Comparison of ENCODE assay signal across 10 cellular contexts in the genomic region with DNA sequence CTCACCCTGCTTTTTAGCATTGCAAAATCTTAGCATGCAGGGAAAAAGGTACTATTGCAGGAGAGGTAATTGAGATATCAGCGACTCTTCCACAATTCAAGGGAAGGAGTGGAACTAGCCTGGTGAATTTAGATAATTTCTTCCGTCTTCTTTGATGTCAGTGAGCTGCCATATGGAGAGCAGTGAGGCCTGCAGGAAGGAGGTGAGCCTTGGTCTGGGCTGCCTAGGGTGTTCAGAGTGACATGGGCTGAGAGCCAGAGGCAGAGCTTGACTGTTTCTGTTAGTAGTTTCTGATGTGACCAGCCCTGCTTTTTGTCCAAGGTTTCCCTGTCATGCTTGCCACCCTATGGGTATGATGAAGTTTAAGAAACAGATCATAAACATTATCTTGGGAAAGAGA. TPM values are rescaled to one million over a fixed set of nuclear protein-coding genes. Genes with fewer than 3 reads are reported as not detected.
DNase-seq lines count a peak whose midpoint lies in the region; ATAC-seq and TF ChIP-seq lines count a peak whose summit lies in the region.
"Had no signal": no experiment of that assay in that cellular context is flagged by ENCODE, and none has a peak within 500 bp of the region (broad histone marks: within the 10 kb centered on the region; RNA-seq: fewer than 3 reads in every experiment).

No MANE protein-coding gene starts in this region.

- no peak for TF ChIP-seq POLR2A in erythroblast (IDR thresholded peaks at IDR 0.05; ENCODE audit: low read length)
- no peak for TF ChIP-seq POLR2A in stomach (IDR thresholded peaks at IDR 0.05)

- WGBS in stomach, 5 donors, result 17 to 28% (median 22%) methylated on average over 2 of the region's 2 CpGs

- no peak for TF ChIP-seq CTCF in stomach (IDR thresholded peaks at IDR 0.05)

- intact Hi-C loops in stomach (cut with DNase I; ENCODE audit: low total_unique reads), result no loop called here

- no peaks in the 10 kb centered on the region for H3K27me3 ChIP-seq in stomach
- H3K27me3 ChIP-seq: tibial nerve had no signal

- H3K4me3 ChIP-seq in stomach, result no peak overlapping the region
- H3K4me3 ChIP-seq: tibial nerve had no signal

- peaks cover 3% of the 10 kb centered on the region for H3K36me3 Mint-ChIP-seq in IgD-negative memory B cell

- peak overlapping the region; percentile 22 to 92 (median 27) for H3K27ac Mint-ChIP-seq in IgD-negative memory B cell

- H3K4me3 Mint-ChIP-seq in IgD-negative memory B cell, result peak overlapping the region in 2 of 4 donors; percentile 76 to 77

- no peaks in the 10 kb centered on the region for H3K9me3 ChIP-seq in stomach
- H3K9me3 ChIP-seq: tibial nerve had no signal

- H3K4me1 Mint-ChIP-seq in IgD-negative memory B cell, result peaks cover 21 to 35% (median 27%) of the 10 kb centered on the region in 3 donors

- no peaks in the 10 kb centered on the region for H3K36me3 ChIP-seq in stomach
- H3K36me3 ChIP-seq: tibial nerve had no signal

- no peaks in the 10 kb centered on the region for H3K27me3 Mint-ChIP-seq in IgD-negative memory B cell

- peak; percentile 22 for DNase-seq in activated CD4-positive, alpha-beta T cell treated with anti-CD3 and anti-CD28 coated beads for 48 hours
- no peak for DNase-seq in activated CD4-positive, alpha-beta T cell treated with anti-CD3 and anti-CD28 coated beads for 1 hour
- DNase-seq in erythroblast (lab: John Stamatoyannopoulos, UW), result peak; percentile 42 to 47
- DNase-seq in stomach, result peak; percentile 46
- no peak for DNase-seq in NCI-H226
- no peak for DNase-seq in effector CD4-positive, alpha-beta T cell
- DNase-seq: nucleus accumbens had no signal

- H3K9me3 Mint-ChIP-seq in IgD-negative memory B cell, result no peaks in the 10 kb centered on the region

- H3K27ac ChIP-seq in stomach, result peak overlapping the region in 4 of 5 donors; percentile 9 to 74 (median 34)
- H3K27ac ChIP-seq: tibial nerve had no signal

- ATAC-seq in HG02642 (IDR thresholded peaks at IDR 0.05; ENCODE audit: poor library complexity, unreplicated experiment), result no peak

- peaks cover 27 to 79% (median 50%) of the 10 kb centered on the region in 4 donors for H3K4me1 ChIP-seq in stomach

- no peak for TF ChIP-seq EP300 in stomach (IDR thresholded peaks at IDR 0.05)

RNA-seq across cellular contexts. Expression of gene KAT6B, which starts 28.6 kb away (rescaled TPM):
- polyA plus RNA-seq in IgD-negative memory B cell (27.1 TPM), stomach (1 to 10 TPM; 3.7 to 9.5 (median 7.2) TPM)
- 100 to 1,000 TPM in 1 of 5 donors, 10 to 100 TPM in 4; 23.2 to 109 (median 71.0) TPM for total RNA-seq in stomach

Comparison
In these comparisons a context has a peak if more than half of its experiments do, and no peak if none do; other contexts are left out.
1. DNase-seq: peak in activated CD4-positive, alpha-beta T cell treated with anti-CD3 and anti-CD28 coated beads for 48 hours (single experiment), erythroblast (2 of 2) and stomach (single experiment); none in activated CD4-positive, alpha-beta T cell treated with anti-CD3 and anti-CD28 coated beads for 1 hour (single experiment), NCI-H226 (single experiment) and effector CD4-positive, alpha-beta T cell (single experiment).